Comparison of ENCODE assay signal across 13 cellular contexts in the genomic region with DNA sequence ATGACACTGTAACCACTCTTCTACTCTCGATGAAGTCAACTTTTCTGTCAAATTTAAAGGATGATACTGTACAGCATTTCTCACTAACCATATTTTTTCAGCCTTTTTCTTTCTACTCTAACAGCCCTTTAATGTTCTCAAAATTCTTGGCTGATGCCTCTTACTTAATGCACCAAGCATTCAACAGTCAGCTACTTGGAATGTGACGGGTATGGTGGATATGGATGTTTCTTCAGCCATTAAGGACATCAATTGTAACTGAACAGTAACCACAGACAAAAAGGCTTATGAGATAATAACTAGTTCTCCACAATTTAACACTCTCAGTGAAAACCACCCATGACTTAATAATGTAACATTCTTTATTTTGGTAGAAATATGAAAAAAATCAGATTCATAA.
DNase-seq lines count a peak whose midpoint lies in the region; ATAC-seq and TF ChIP-seq lines count a peak whose summit lies in the region.
"Had no signal": no experiment of that assay in that cellular context is flagged by ENCODE, and none has a peak within 500 bp of the region (broad histone marks: within the 10 kb centered on the region; RNA-seq: fewer than 3 reads in every experiment).

No MANE protein-coding gene starts in this region.

- peak; percentile 92 for DNase-seq in AG10803 (ENCODE audit: low read depth)
- peak; percentile 93 for DNase-seq in LHCN-M2 (ENCODE audit: low read depth)
- DNase-seq in choroid plexus epithelial cell (ENCODE audit: low read depth): peak; percentile 66
- peak; percentile 72 for DNase-seq in mesenchymal stem cell
- no peak for DNase-seq in activated naive CD4-positive, alpha-beta T cell treated with anti-CD3 and anti-CD28 coated beads, Interleukin-2, amount 50 U/mL, for 16 hours
- no peak for DNase-seq in lower lobe of right lung
- DNase-seq in effector CD8-positive, alpha-beta T cell (lab: John Stamatoyannopoulos, UW): no peak
- no peak for DNase-seq in NCI-H146 treated with DMSO at 0.1 percent for 48 hours (lab: John Stamatoyannopoulos, UW; ENCODE audit: unreplicated experiment)
- DNase-seq: activated naive CD8-positive, alpha-beta T cell treated with anti-CD3 and anti-CD28 coated beads for 36 hours; NCI-H2171 treated with DMSO at 0.1 percent for 48 hours; stimulated activated CD4-positive, alpha-beta T cell treated with anti-CD3 and anti-CD28 coated beads, Interleukin-12 subunit alpha, Interleukin-12 subunit beta, amount 100 ng/mL, for 4 hours; T-helper 2 cell; upper lobe of right lung had no signal

- TF ChIP-seq CTCF in AG10803 (conservative IDR thresholded peaks at IDR 0.05; ENCODE audit: low read length) (no peak), choroid plexus epithelial cell (conservative IDR thresholded peaks at IDR 0.05; ENCODE audit: low read depth, low read length) (no peak), lower lobe of right lung (IDR thresholded peaks at IDR 0.05) (no peak)

- H2AK5ac ChIP-seq in mesenchymal stem cell (ENCODE audit: low read length, severe bottlenecking): no peak overlapping the region

- H2AFZ ChIP-seq in mesenchymal stem cell (ENCODE audit: low read depth, low read length): no peak overlapping the region

- no peak overlapping the region for H4K91ac ChIP-seq in mesenchymal stem cell (ENCODE audit: low read length)

- no peak overlapping the region for H2BK12ac ChIP-seq in mesenchymal stem cell (ENCODE audit: low read length in 2 of 2)

- no peak overlapping the region for H3K4ac ChIP-seq in mesenchymal stem cell (ENCODE audit: low read depth in 1 of 2, low read length in 2 of 2)

- intact Hi-C loops in lower lobe of right lung (cut with DNase I): no loop called here

- 5% methylated on average over 1 of the region's 2 CpGs for WGBS in mesenchymal stem cell

- no peaks in the 10 kb centered on the region for H3K9me3 ChIP-seq in mesenchymal stem cell (ENCODE audit: control insufficient read depth, low read length)
- H3K9me3 ChIP-seq in lower lobe of right lung: no peaks in the 10 kb centered on the region
- H3K9me3 ChIP-seq: upper lobe of right lung had no signal

- H3K4me1 ChIP-seq in mesenchymal stem cell (ENCODE audit: control insufficient read depth, insufficient read depth, low read depth, low read length): peaks cover 5% of the 10 kb centered on the region
- H3K4me1 ChIP-seq in lower lobe of right lung: no peaks in the 10 kb centered on the region
- H3K4me1 ChIP-seq: upper lobe of right lung had no signal

- no peak overlapping the region for H2BK5ac ChIP-seq in mesenchymal stem cell (ENCODE audit: low read depth, low read length, poor library complexity, severe bottlenecking)

- H3K27ac ChIP-seq in mesenchymal stem cell (ENCODE audit: low read length, poor library complexity, severe bottlenecking) (no peak overlapping the region), lower lobe of right lung (no peak overlapping the region)
- H3K27ac ChIP-seq: upper lobe of right lung had no signal

- H3K27me3 ChIP-seq in mesenchymal stem cell (ENCODE audit: control insufficient read depth in 1 of 2, insufficient read depth in 1 of 2, low read length in 2 of 2) (no peaks in the 10 kb centered on the region), lower lobe of right lung (ENCODE audit: low read depth) (peaks cover 3% of the 10 kb centered on the region)
- H3K27me3 ChIP-seq: upper lobe of right lung had no signal

- H3K23ac ChIP-seq in mesenchymal stem cell (ENCODE audit: low read length in 2 of 2): no peak overlapping the region

- no peak overlapping the region for H4K8ac ChIP-seq in mesenchymal stem cell (ENCODE audit: low read length)

- H3K14ac ChIP-seq in mesenchymal stem cell (ENCODE audit: low read length in 2 of 2): no peak overlapping the region

- no peak overlapping the region for H3K4me3 ChIP-seq in AG10803 (ENCODE audit: low read length)
- H3K4me3 ChIP-seq in choroid plexus epithelial cell (ENCODE audit: low read depth, low read length): no peak overlapping the region
- H3K4me3 ChIP-seq in mesenchymal stem cell (ENCODE audit: insufficient read depth in 1 of 2, low read depth in 1 of 2, low read length in 2 of 2): no peak overlapping the region
- no peak overlapping the region for H3K4me3 ChIP-seq in lower lobe of right lung
- H3K4me3 ChIP-seq: upper lobe of right lung had no signal

- H2BK120ac ChIP-seq in mesenchymal stem cell (ENCODE audit: low read depth, low read length): no peak overlapping the region

- ATAC-seq in lower lobe of right lung: no peak
- ATAC-seq: upper lobe of right lung had no signal

- H3K4me2 ChIP-seq in mesenchymal stem cell (ENCODE audit: low read length, poor library complexity, severe bottlenecking): no peak overlapping the region

- no peak overlapping the region for H3K18ac ChIP-seq in mesenchymal stem cell (ENCODE audit: low read depth in 1 of 2, low read length in 2 of 2)

- H3K79me1 ChIP-seq in mesenchymal stem cell (replicated peaks; ENCODE audit: low read length, poor library complexity, severe bottlenecking): no peaks in the 10 kb centered on the region

- H3K36me3 ChIP-seq in mesenchymal stem cell (ENCODE audit: control insufficient read depth in 1 of 2, insufficient read depth in 2 of 2, low read depth in 1 of 2, low read length in 2 of 2) (no peaks in the 10 kb centered on the region), lower lobe of right lung (no peaks in the 10 kb centered on the region)
- H3K36me3 ChIP-seq: upper lobe of right lung had no signal

- H2BK15ac ChIP-seq in mesenchymal stem cell (ENCODE audit: low read depth, poor library complexity, severe bottlenecking): no peak overlapping the region

- H3K9ac ChIP-seq in mesenchymal stem cell (ENCODE audit: low read length): no peak overlapping the region

Comparison
In these comparisons a context has a peak if more than half of its experiments do, and no peak if none do; other contexts are left out.
1. DNase-seq: peak in AG10803 (single experiment), LHCN-M2 (single experiment), choroid plexus epithelial cell (single experiment) and mesenchymal stem cell (single experiment); none in activated naive CD4-positive, alpha-beta T cell treated with anti-CD3 and anti-CD28 coated beads, Interleukin-2, amount 50 U/mL, for 16 hours (single experiment), lower lobe of right lung (single experiment), effector CD8-positive, alpha-beta T cell (single experiment) and NCI-H146 treated with DMSO at 0.1 percent for 48 hours (single experiment).